In the genomic region with DNA sequence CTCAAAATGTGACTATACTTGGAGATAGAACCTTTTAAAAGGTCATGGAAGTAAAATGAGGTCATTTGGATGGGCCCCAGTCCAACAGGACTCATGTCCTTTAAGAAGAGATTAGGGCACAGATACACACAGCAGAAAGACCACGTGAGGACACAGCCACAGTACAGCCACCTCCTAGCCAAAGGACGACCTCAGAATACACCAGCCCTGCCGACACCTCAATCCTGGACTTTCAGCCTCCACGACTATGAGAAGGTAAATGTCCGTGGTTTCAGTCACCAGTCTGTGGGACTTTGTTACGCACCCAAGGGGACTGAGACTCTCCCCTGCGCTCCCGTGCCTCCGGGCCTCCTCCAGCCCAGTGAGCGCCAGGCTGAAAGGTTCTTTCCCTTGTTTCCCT, we compare ENCODE assay signal across 21 cellular contexts.
"Had no signal": no experiment of that assay in that cellular context is flagged by ENCODE, and none has a peak within 500 bp of the region (broad histone marks: within the 10 kb centered on the region; RNA-seq: fewer than 3 reads in every experiment).

No MANE protein-coding gene starts in this region.

- H3K36me3 ChIP-seq: colonic mucosa, tibial artery, vagina had no signal

- H3K9me3 ChIP-seq: colonic mucosa, tibial artery, vagina had no signal

- H3K4me3 ChIP-seq: colonic mucosa, tibial artery, vagina had no signal

- H3K4me3 Mint-ChIP-seq: activated naive CD8-positive, alpha-beta T cell treated with anti-CD3 and anti-CD28 coated beads, Interleukin-2, amount 10 ng/mL, durations not matched to agents 7 days and 5 days; activated T-helper 17 cell treated with anti-CD3 and anti-CD28 coated beads, Interleukin-2, amount 50 U/mL, for 72 hours; brain; central memory CD8-positive, alpha-beta T cell; naive thymus-derived CD8-positive, alpha-beta T cell had no signal

- H3K27ac ChIP-seq: colonic mucosa, foreskin keratinocyte, parathyroid adenoma, tibial artery, vagina, VCaP had no signal

- H3K36me3 Mint-ChIP-seq: activated naive CD8-positive, alpha-beta T cell treated with anti-CD3 and anti-CD28 coated beads, Interleukin-2, amount 10 ng/mL, durations not matched to agents 7 days and 5 days; brain; naive thymus-derived CD8-positive, alpha-beta T cell had no signal

- H2AFZ ChIP-seq: parathyroid adenoma had no signal

- H3K27me3 Mint-ChIP-seq: activated naive CD8-positive, alpha-beta T cell treated with anti-CD3 and anti-CD28 coated beads, Interleukin-2, amount 10 ng/mL, durations not matched to agents 7 days and 5 days; activated T-helper 17 cell treated with anti-CD3 and anti-CD28 coated beads, Interleukin-2, amount 50 U/mL, for 72 hours; brain; naive thymus-derived CD8-positive, alpha-beta T cell had no signal

- H3K27ac Mint-ChIP-seq: activated naive CD8-positive, alpha-beta T cell treated with anti-CD3 and anti-CD28 coated beads, Interleukin-2, amount 10 ng/mL, durations not matched to agents 7 days and 5 days; activated T-helper 17 cell treated with anti-CD3 and anti-CD28 coated beads, Interleukin-2, amount 50 U/mL, for 72 hours; brain had no signal

- H3K9ac ChIP-seq: parathyroid adenoma had no signal

- H3K4me1 ChIP-seq: foreskin keratinocyte had no signal

- H3K9me3 Mint-ChIP-seq: activated naive CD8-positive, alpha-beta T cell treated with anti-CD3 and anti-CD28 coated beads, Interleukin-2, amount 10 ng/mL, durations not matched to agents 7 days and 5 days; activated T-helper 17 cell treated with anti-CD3 and anti-CD28 coated beads, Interleukin-2, amount 50 U/mL, for 72 hours; central memory CD8-positive, alpha-beta T cell; naive thymus-derived CD8-positive, alpha-beta T cell had no signal

- DNase-seq: activated CD4-positive, alpha-beta T cell treated with anti-CD3 and anti-CD28 coated beads, Interleukin-2, amount 50 U/mL, for 4 hours; activated naive CD4-positive, alpha-beta T cell treated with Interleukin-2 at 50 U/mL for 16 hours; activated naive CD8-positive, alpha-beta T cell treated with anti-CD3 and anti-CD28 coated beads, Interleukin-2, amount 10 ng/mL, durations not matched to agents 7 days and 5 days; foreskin keratinocyte; glutamatergic neuron; mesendoderm; stimulated activated CD8-positive, alpha-beta memory T cell treated with anti-CD3 and anti-CD28 coated beads, Interleukin-4, amount 100 ng/mL, for 48 hours; stimulated activated naive CD4-positive, alpha-beta T cell treated with Interleukin-2 at 50 U/mL for 16 hours; substantia nigra; SW 1271; T-helper 2 cell had no signal

- H3K79me2 ChIP-seq: parathyroid adenoma had no signal

- H3K27me3 ChIP-seq: colonic mucosa, tibial artery, vagina had no signal

- ATAC-seq: activated T-helper 17 cell treated with anti-CD3 and anti-CD28 coated beads, Interleukin-2, amount 50 U/mL, for 72 hours; foreskin keratinocyte; naive thymus-derived CD8-positive, alpha-beta T cell; sciatic nerve had no signal
